ENCODE assay signal across 13 cellular contexts in genomic region chr17:1989135-1989534, GRCh38. TPM values are rescaled to one million over a fixed set of nuclear protein-coding genes. Genes with fewer than 3 reads are reported as not detected.
DNase-seq lines count a peak whose midpoint lies in the region; ATAC-seq and TF ChIP-seq lines count a peak whose summit lies in the region.
"Had no signal": no experiment of that assay in that cellular context is flagged by ENCODE, and none has a peak within 500 bp of the region (broad histone marks: within the 10 kb centered on the region; RNA-seq: fewer than 3 reads in every experiment).

No MANE protein-coding gene starts in this region.

- no peak for DNase-seq in Right ventricle myocardium inferior (ENCODE audit: missing footprints)
- no peak for DNase-seq in cardiac septum (ENCODE audit: low spot score)
- DNase-seq in astrocyte of the cerebellum (ENCODE audit: low read depth): peak; percentile 43
- DNase-seq in left ventricle myocardium superior: peak; percentile 31
- peak; percentile 71 to 82 for DNase-seq in aorta
- no peak for DNase-seq in NCI-H69 (lab: John Stamatoyannopoulos, UW)
- DNase-seq in GM20000 (ENCODE audit: low spot score): no peak
- DNase-seq: activated CD8-positive, alpha-beta memory T cell treated with anti-CD3 and anti-CD28 coated beads, Interleukin-2, amount 10 ng/mL, durations not matched to agents 7 days and 5 days; GF-D8; NCI-H1092 had no signal

- no peaks in the 10 kb centered on the region for H3K36me3 ChIP-seq in aorta (ENCODE audit: control insufficient read depth in 1 of 2, insufficient read depth in 2 of 2, low read length in 1 of 2)

- WGBS in aorta, 2 donors: 58 to 64% methylated on average over 10 of the region's 10 CpGs

- no peaks in the 10 kb centered on the region for H3K4me1 ChIP-seq in aorta (ENCODE audit: control insufficient read depth in 1 of 2, insufficient read depth in 2 of 2, low read length in 2 of 2)

- intact Hi-C loops in Right ventricle myocardium inferior (cut with DNase I) (no loop called here), cardiac septum (cut with DNase I) (no loop called here), left ventricle myocardium superior (cut with micrococcal nuclease) (no loop called here), aorta (cut with DNase I) (loop anchor here in 1 of 2 donors (5.0 kb wide), 1 partner anchor 38 kb away; the partner anchor contains the start of gene RTN4RL1)

- peak; percentile 23 for ATAC-seq in Right ventricle myocardium inferior
- peak; percentile 37 for ATAC-seq in left ventricle myocardium superior
- ATAC-seq in aorta (ENCODE audit: low FRiP score): peak; percentile 86
- ATAC-seq in HG03460 (IDR thresholded peaks at IDR 0.05; ENCODE audit: unreplicated experiment): no peak
- ATAC-seq: activated CD8-positive, alpha-beta memory T cell treated with anti-CD3 and anti-CD28 coated beads, Interleukin-2, amount 10 ng/mL, durations not matched to agents 7 days and 5 days had no signal

- no peak overlapping the region for H3K27ac ChIP-seq in aorta (ENCODE audit: low read depth in 1 of 2, low read length in 2 of 2)
- H3K27ac ChIP-seq: 22Rv1 had no signal

- no peaks in the 10 kb centered on the region for H3K27me3 ChIP-seq in aorta (ENCODE audit: control insufficient read depth in 1 of 2, insufficient read depth in 2 of 2, low read length in 1 of 2)

- H3K9me3 ChIP-seq in aorta (ENCODE audit: control insufficient read depth, low read length): no peaks in the 10 kb centered on the region

- in situ Hi-C loops in astrocyte of the cerebellum (cut with HindIII; ENCODE audit: low sequenced_read_pairs): no loop called here

- H3K4me3 ChIP-seq in astrocyte of the cerebellum (ENCODE audit: low read depth, low read length) (no peak overlapping the region), aorta (ENCODE audit: low read length in 2 of 2) (no peak overlapping the region)

- no peak for TF ChIP-seq CTCF in astrocyte of the cerebellum (IDR thresholded peaks at IDR 0.05; ENCODE audit: low read depth, low read length, missing control alignments)
- TF ChIP-seq CTCF in GM20000 (IDR thresholded peaks at IDR 0.05; ENCODE audit: extremely low read depth, missing control alignments): no peak

RNA-seq across cellular contexts. Expression of gene RTN4RL1, which starts 36.0 kb away (rescaled TPM):
- total RNA-seq in Right ventricle myocardium inferior: 3.2 TPM
- 0.32 TPM for total RNA-seq in cardiac septum
- total RNA-seq in left ventricle myocardium superior: 1.9 TPM
- total RNA-seq in aorta: 1 to 10 TPM; 2.6 to 5.2 TPM
- 1 to 10 TPM in 1 of 2 donors, under 1 TPM in 1; 0.25 to 1.8 TPM for polyA plus RNA-seq in aorta
- total RNA-seq: epithelial cell of proximal tubule had no signal

RNA-seq across cellular contexts. Expression of gene DPH1, which starts 40.8 kb away (rescaled TPM):
- total RNA-seq in Right ventricle myocardium inferior (24.1 TPM), cardiac septum (28.8 TPM), left ventricle myocardium superior (28.9 TPM), aorta (10 to 100 TPM; 26.1 to 38.8 TPM)
- polyA plus RNA-seq in aorta: 10 to 100 TPM in 1 of 2 donors, 1 to 10 TPM in 1; 6.3 to 62.9 TPM

RNA-seq across cellular contexts. Expression of gene OVCA2, which starts 52.7 kb away (rescaled TPM):
- total RNA-seq in Right ventricle myocardium inferior (14.3 TPM), cardiac septum (19.8 TPM), left ventricle myocardium superior (14.4 TPM), aorta (10 to 100 TPM; 14.2 to 19.8 TPM)
- 10 to 100 TPM; 20.3 to 54.0 TPM for polyA plus RNA-seq in aorta

Comparison
In these comparisons a context has a peak if more than half of its experiments do, and no peak if none do; other contexts are left out.
1. DNase-seq: peak in astrocyte of the cerebellum (single experiment), left ventricle myocardium superior (single experiment) and aorta (2 of 2); none in Right ventricle myocardium inferior (single experiment), cardiac septum (single experiment), NCI-H69 (single experiment) and GM20000 (single experiment).